In the genomic region with DNA sequence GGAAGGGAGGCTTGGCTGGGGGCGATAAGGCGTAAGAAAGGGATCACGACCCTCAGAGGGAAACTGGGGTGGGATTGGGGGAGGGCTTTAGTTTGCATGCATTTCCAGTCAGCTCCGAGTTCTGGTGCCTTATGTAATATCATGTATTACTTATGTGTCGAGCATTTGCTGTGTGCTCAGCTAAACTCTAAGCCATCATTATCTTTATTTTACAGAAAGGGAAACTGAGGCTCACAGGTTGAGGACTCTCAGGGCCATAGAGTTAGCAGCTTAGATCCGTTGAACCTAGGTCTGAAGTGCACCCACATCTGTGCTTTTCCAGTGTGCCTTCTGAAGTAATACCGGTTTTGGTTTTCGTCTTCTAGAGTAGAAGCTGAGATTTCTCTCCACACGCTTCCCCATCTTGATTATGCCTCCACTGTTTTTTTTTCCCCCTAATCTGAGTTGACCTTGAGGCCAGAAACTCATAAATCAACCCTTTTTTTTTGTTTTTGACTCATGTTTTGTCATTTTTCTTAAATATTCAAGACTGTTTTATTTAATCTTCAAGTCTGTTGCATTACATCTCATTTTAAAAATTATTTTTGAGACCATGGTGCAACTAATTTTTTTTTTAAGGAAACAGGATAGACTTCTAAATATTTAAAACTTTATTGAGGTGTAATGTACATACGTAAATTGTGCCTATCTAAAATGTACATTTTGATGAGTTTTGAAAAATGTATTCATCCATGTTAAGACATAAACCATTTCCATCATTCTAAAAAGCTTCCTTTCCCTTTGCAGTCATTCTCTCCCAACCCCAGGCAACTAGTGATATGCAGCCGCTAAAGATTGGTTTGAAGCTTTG, we compare ENCODE assay signal across 8 cellular contexts. TPM values are rescaled to one million over a fixed set of nuclear protein-coding genes. Genes with fewer than 3 reads are reported as not detected.
DNase-seq lines count a peak whose midpoint lies in the region; ATAC-seq and TF ChIP-seq lines count a peak whose summit lies in the region.

No MANE protein-coding gene starts in this region.

- no peak for TF ChIP-seq CTCF in brain microvascular endothelial cell (IDR thresholded peaks at IDR 0.05; ENCODE audit: low read depth, low read length, missing control alignments)

- H3K27ac ChIP-seq in brain microvascular endothelial cell (peak overlapping the region; percentile 58), mesodermal cell (ENCODE audit: low read depth, low read length, severe bottlenecking) (peak overlapping the region; percentile 78)

- H3K9me3 ChIP-seq in mesodermal cell (ENCODE audit: control insufficient read depth, low read length), result peaks cover 11% of the 10 kb centered on the region

- H3K27me3 ChIP-seq in brain microvascular endothelial cell (replicated peaks), result no peaks in the 10 kb centered on the region

- ATAC-seq in GM21786 (IDR thresholded peaks at IDR 0.05; ENCODE audit: unreplicated experiment), result no peak

- 3 to 4% methylated on average over 4 to 7 of the region's 11 CpGs for WGBS in mesodermal cell (ENCODE audit: insufficient coverage in 2 of 2), 2 experiments

- H3K4me3 ChIP-seq in brain microvascular endothelial cell (ENCODE audit: low read depth, low read length) (peak overlapping the region; percentile 85), mesodermal cell (ENCODE audit: extremely low read depth, insufficient read depth, low read length, poor library complexity, severe bottlenecking) (peak overlapping the region; percentile 93)

- in situ Hi-C loops in KBM-7 (cut with MboI; ENCODE audit: low pct_unique_long_range_greater_than_20kb, low sequenced_read_pairs) (no loop called here), brain microvascular endothelial cell (cut with HindIII; ENCODE audit: low pct_ligation_motif_present, low sequenced_read_pairs) (loop anchor here (25.0 kb wide), 1 partner anchor 237 kb away; no protein-coding TSS in a partner anchor), G401 (cut with HindIII; ENCODE audit: low sequenced_read_pairs) (no loop called here)

- DNase-seq in ELR (ENCODE audit: low read depth) (peak; percentile 33), KBM-7 (peak; percentile 46), brain microvascular endothelial cell (no peak), G401 (ENCODE audit: low spot score) (no peak), nucleus accumbens (lab: John Stamatoyannopoulos, UW) (no peak), Ammon's horn (ENCODE audit: low spot score) (no peak)

- H3K36me3 ChIP-seq in brain microvascular endothelial cell (replicated peaks) (peaks cover 13% of the 10 kb centered on the region), mesodermal cell (ENCODE audit: control insufficient read depth, insufficient read depth, low read length) (peaks cover 43% of the 10 kb centered on the region)

- H3K4me1 ChIP-seq in mesodermal cell (ENCODE audit: control insufficient read depth, insufficient read depth, low read length, poor library complexity, severe bottlenecking), result no peaks in the 10 kb centered on the region

RNA-seq across cellular contexts. Expression of a gene that starts 0.7 kb away (rescaled TPM):
- 134 TPM for polyA plus RNA-seq in mesodermal cell (2013, experiment 1 of 2)
- polyA plus RNA-seq in mesodermal cell (2013, experiment 2 of 2), result 129 TPM
- total RNA-seq in G401 (2014; rRNA removed; shearing (Covaris generic)), result 72.8 and 112 TPM in 2 replicates

RNA-seq across cellular contexts. Expression of a gene that starts 39.4 kb away (rescaled TPM):
- polyA plus RNA-seq in mesodermal cell (2013, experiment 1 of 2), result 36.4 TPM
- polyA plus RNA-seq in mesodermal cell (2013, experiment 2 of 2), result 39.0 TPM
- total RNA-seq in G401 (2014; rRNA removed; shearing (Covaris generic)), result 24.0 and 31.5 TPM in 2 replicates

Comparison
In these comparisons a context has a peak if more than half of its experiments do, and no peak if none do; other contexts are left out.
1. DNase-seq: peak in ELR (single experiment) and KBM-7 (single experiment); none in brain microvascular endothelial cell (single experiment), G401 (single experiment), nucleus accumbens (0 of 56) and Ammon's horn (single experiment).